ENCODE assay signal across 8 cellular contexts in the genomic region with DNA sequence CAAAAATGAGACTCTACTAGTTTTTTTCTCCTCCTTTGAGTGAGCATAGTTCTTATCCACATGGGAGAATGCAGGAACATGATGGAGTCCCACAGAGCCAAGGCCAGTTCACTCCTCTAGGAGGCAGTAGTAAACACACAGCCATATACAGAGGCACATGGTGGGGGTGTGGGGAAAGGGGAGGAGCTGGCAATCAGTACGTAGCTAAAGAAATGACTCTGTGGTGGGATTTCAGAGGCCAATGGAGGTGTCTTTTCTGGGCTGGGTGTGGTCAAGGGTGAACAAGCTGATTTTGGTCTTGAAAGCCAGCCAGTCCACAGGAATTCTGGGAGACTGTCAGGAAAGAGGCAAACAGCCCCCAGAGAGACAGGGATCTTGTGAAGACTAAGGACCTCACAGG.
DNase-seq lines count a peak whose midpoint lies in the region; ATAC-seq and TF ChIP-seq lines count a peak whose summit lies in the region.

No MANE protein-coding gene starts in this region.

- TF ChIP-seq CTCF in DOHH2 (IDR thresholded peaks at IDR 0.05; ENCODE audit: low read depth, low read length, poor library complexity, severe bottlenecking) (peak; percentile 86), OCI-LY3 (IDR thresholded peaks at IDR 0.05; ENCODE audit: low read depth, low read length) (peak; percentile 76)

- H4K20me1 ChIP-seq in DOHH2 (ENCODE audit: control insufficient read depth, insufficient read depth, low read depth, low read length) (no peaks in the 10 kb centered on the region), OCI-LY3 (ENCODE audit: insufficient read depth, low read length) (no peaks in the 10 kb centered on the region)

- no peaks in the 10 kb centered on the region for H3K9me2 ChIP-seq in DOHH2 (replicated peaks; ENCODE audit: control insufficient read depth, low read length)

- ATAC-seq in HG02885 (IDR thresholded peaks at IDR 0.05; ENCODE audit: poor library complexity, unreplicated experiment), result peak; percentile 56

- H3F3A ChIP-seq in DOHH2 (ENCODE audit: control insufficient read depth, insufficient read depth), result peaks cover 10% of the 10 kb centered on the region

- peak overlapping the region; percentile 55 for H3K4me2 ChIP-seq in DOHH2 (ENCODE audit: low read length)
- peak overlapping the region; percentile 59 for H3K4me2 ChIP-seq in OCI-LY3 (ENCODE audit: low read length)

- no peaks in the 10 kb centered on the region for H3K79me2 ChIP-seq in DOHH2 (ENCODE audit: control insufficient read depth, low read length)
- no peaks in the 10 kb centered on the region for H3K79me2 ChIP-seq in OCI-LY3 (ENCODE audit: low read length)

- H3K4me3 ChIP-seq in DOHH2 (ENCODE audit: low read length) (peak overlapping the region; percentile 12), OCI-LY3 (ENCODE audit: low read length) (peak overlapping the region; percentile 55)

- DNase-seq in activated T-cell treated with anti-CD3 and anti-CD28 coated beads for 4 hours (peak; percentile 46), germinal center (ENCODE audit: low spot score) (peak; percentile 67), dedifferentiated amniotic fluid mesenchymal stem cell (ENCODE audit: extremely low spot score) (no peak), retina (no peak)
- peak; percentile 81 for DNase-seq in stimulated activated CD4-positive, alpha-beta T cell treated with anti-CD3 and anti-CD28 coated beads, Interleukin-1b, Interleukin-23, amount 100 ng/mL, for 48 hours

- H2AFZ ChIP-seq in OCI-LY3 (ENCODE audit: low read depth, low read length), result peak overlapping the region; percentile 57

- H3K27ac ChIP-seq in DOHH2 (ENCODE audit: low read depth, low read length), result no peak overlapping the region
- no peak overlapping the region for H3K27ac ChIP-seq in OCI-LY3 (ENCODE audit: low read length)

- no peak overlapping the region for H3K9ac ChIP-seq in OCI-LY3 (ENCODE audit: low read length)

- peaks cover 19% of the 10 kb centered on the region for H3K4me1 ChIP-seq in DOHH2 (ENCODE audit: control insufficient read depth, low read length)
- peaks cover 9% of the 10 kb centered on the region for H3K4me1 ChIP-seq in OCI-LY3 (ENCODE audit: low read length)

- no peaks in the 10 kb centered on the region for H3K9me3 ChIP-seq in DOHH2 (ENCODE audit: control insufficient read depth, insufficient read depth, low read length)
- no peaks in the 10 kb centered on the region for H3K9me3 ChIP-seq in OCI-LY3 (ENCODE audit: insufficient read depth, low read length)

- no peaks in the 10 kb centered on the region for H3K36me3 ChIP-seq in DOHH2 (ENCODE audit: control insufficient read depth, low read length)
- no peaks in the 10 kb centered on the region for H3K36me3 ChIP-seq in OCI-LY3 (replicated peaks; ENCODE audit: low read depth, low read length)

- H3K27me3 ChIP-seq in DOHH2 (ENCODE audit: control insufficient read depth, low read length) (no peaks in the 10 kb centered on the region), OCI-LY3 (ENCODE audit: low read depth, low read length) (0 out of 2 replicates have a peak, but pooled peaks cover 9% of the 10 kb centered on the region)

Comparison
In these comparisons a context has a peak if more than half of its experiments do, and no peak if none do; other contexts are left out.
1. DNase-seq: peak in activated T-cell treated with anti-CD3 and anti-CD28 coated beads for 4 hours (single experiment), germinal center (single experiment) and stimulated activated CD4-positive, alpha-beta T cell treated with anti-CD3 and anti-CD28 coated beads, Interleukin-1b, Interleukin-23, amount 100 ng/mL, for 48 hours (single experiment); none in dedifferentiated amniotic fluid mesenchymal stem cell (single experiment) and retina (single experiment).